In the genomic region with DNA sequence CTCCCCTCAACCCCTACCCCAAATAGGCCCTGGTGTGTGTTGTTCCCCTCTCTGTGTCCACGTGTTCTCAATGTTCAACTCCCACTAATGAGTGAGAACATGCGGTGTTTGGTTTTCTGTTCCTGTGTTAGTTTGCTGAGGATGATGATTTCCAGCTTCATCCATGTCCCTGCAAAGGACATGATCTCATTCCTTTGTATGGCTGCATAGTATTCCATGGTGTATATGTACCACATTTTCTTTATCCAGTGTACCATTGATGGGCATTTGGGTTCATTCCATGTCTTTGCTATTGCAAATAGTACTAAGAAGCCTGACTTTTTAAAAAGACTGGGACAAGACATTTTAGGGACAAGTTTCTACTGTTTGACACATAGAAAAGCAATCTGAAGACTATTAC, we compare ENCODE assay signal across 12 cellular contexts. TPM values are rescaled to one million over a fixed set of nuclear protein-coding genes. Genes with fewer than 3 reads are reported as not detected.
"Had no signal": no experiment of that assay in that cellular context is flagged by ENCODE, and none has a peak within 500 bp of the region (broad histone marks: within the 10 kb centered on the region; RNA-seq: fewer than 3 reads in every experiment).

No MANE protein-coding gene starts in this region.

RNA-seq across cellular contexts. Expression of gene SEMA6D, which starts 20.8 kb away (rescaled TPM):
- total RNA-seq: activated B cell treated with CpG ODN at 0.5 μM for 24 hours; activated CD4-positive, alpha-beta memory T cell treated with anti-CD3 and anti-CD28 coated beads for 36 hours; activated CD4-positive, alpha-beta T cell treated with anti-CD3 and anti-CD28 coated beads, Interleukin-2, amount 10 ng/mL, durations not matched to agents 24 days and 14 days; activated CD8-positive, alpha-beta memory T cell treated with anti-CD3 and anti-CD28 coated beads for 36 hours; activated CD8-positive, alpha-beta T cell treated with anti-CD3 and anti-CD28 coated beads for 36 hours; activated naive CD4-positive, alpha-beta T cell treated with anti-CD3 and anti-CD28 coated beads for 36 hours; activated naive CD4-positive, alpha-beta T cell treated with anti-CD3 and anti-CD28 coated beads, Interleukin-2, amount 50 U/mL, for 72 hours; activated naive CD8-positive, alpha-beta T cell treated with anti-CD3 and anti-CD28 coated beads for 36 hours; activated T-cell treated with anti-CD3 and anti-CD28 coated beads, Interleukin-2, amount 50 U/mL, for 4 hours; activated T-cell treated with anti-CD3 and anti-CD28 coated beads, Interleukin-2, amount 50 U/mL, for 72 hours; activated T-helper 1 cell treated with anti-CD3 and anti-CD28 coated beads, Interleukin-12 subunit alpha, Interleukin-12 subunit beta, Interleukin-2, Interleukin-4 antibody, amounts not matched to agents 30 ng/mL and 10 ng/mL and 1 ng/mL, durations not matched to agents 14 hours and 24 hours and 36 hours; activated T-helper 17 cell treated with anti-CD3 and anti-CD28 coated beads, Interleukin-2, amount 50 U/mL, for 72 hours had no signal
